In genomic region chr3:52841981-52842340, GRCh38 we compare ENCODE assay signal across 2 cellular contexts.
TF ChIP-seq lines count a peak whose summit lies in the region.

No MANE protein-coding gene starts in this region.

TF ChIP-seq in liver, 16 proteins besides CTCF, POLR2A, EP300 and RAD21:
- TF ChIP-seq NR2F2 (IDR thresholded peaks at IDR 0.05), result no peak
- TF ChIP-seq, protein P1, sequence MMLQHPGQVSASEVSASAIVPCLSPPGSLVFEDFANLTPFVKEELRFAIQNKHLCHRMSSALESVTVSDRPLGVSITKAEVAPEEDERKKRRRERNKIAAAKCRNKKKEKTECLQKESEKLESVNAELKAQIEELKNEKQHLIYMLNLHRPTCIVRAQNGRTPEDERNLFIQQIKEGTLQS (IDR thresholded peaks at IDR 0.05), result no peak
- TF ChIP-seq EGR1 (IDR thresholded peaks at IDR 0.05; ENCODE audit: low read depth in 2 of 2), result no peak
- no peak for TF ChIP-seq FOXA2 (IDR thresholded peaks at IDR 0.05)
- TF ChIP-seq YY1 (IDR thresholded peaks at IDR 0.05), result no peak
- no peak for TF ChIP-seq SP1 (IDR thresholded peaks at IDR 0.05)
- TF ChIP-seq HNF4A (conservative IDR thresholded peaks at IDR 0.05), result no peak
- TF ChIP-seq JUND (IDR thresholded peaks at IDR 0.05), result no peak
- TF ChIP-seq GABPA (IDR thresholded peaks at IDR 0.05 in 1 of 2, conservative IDR thresholded peaks at IDR 0.05 in 1 of 2), result no peak
- no peak for TF ChIP-seq HNF4G (IDR thresholded peaks at IDR 0.05)
- TF ChIP-seq, protein P2, sequence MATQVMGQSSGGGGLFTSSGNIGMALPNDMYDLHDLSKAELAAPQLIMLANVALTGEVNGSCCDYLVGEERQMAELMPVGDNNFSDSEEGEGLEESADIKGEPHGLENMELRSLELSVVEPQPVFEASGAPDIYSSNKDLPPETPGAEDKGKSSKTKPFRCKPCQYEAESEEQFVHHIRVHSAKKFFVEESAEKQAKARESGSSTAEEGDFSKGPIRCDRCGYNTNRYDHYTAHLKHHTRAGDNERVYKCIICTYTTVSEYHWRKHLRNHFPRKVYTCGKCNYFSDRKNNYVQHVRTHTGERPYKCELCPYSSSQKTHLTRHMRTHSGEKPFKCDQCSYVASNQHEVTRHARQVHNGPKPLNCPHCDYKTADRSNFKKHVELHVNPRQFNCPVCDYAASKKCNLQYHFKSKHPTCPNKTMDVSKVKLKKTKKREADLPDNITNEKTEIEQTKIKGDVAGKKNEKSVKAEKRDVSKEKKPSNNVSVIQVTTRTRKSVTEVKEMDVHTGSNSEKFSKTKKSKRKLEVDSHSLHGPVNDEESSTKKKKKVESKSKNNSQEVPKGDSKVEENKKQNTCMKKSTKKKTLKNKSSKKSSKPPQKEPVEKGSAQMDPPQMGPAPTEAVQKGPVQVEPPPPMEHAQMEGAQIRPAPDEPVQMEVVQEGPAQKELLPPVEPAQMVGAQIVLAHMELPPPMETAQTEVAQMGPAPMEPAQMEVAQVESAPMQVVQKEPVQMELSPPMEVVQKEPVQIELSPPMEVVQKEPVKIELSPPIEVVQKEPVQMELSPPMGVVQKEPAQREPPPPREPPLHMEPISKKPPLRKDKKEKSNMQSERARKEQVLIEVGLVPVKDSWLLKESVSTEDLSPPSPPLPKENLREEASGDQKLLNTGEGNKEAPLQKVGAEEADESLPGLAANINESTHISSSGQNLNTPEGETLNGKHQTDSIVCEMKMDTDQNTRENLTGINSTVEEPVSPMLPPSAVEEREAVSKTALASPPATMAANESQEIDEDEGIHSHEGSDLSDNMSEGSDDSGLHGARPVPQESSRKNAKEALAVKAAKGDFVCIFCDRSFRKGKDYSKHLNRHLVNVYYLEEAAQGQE (IDR thresholded peaks at IDR 0.05), result no peak
- TF ChIP-seq RXRA (IDR thresholded peaks at IDR 0.05), result no peak
- no peak for TF ChIP-seq ZBTB33 (IDR thresholded peaks at IDR 0.05)
- no peak for TF ChIP-seq TAF1 (conservative IDR thresholded peaks at IDR 0.05)
- no peak for TF ChIP-seq MAX (IDR thresholded peaks at IDR 0.05)
- TF ChIP-seq FOXA1 (IDR thresholded peaks at IDR 0.05), result no peak

TF ChIP-seq in HepG2, 621 proteins besides CTCF, POLR2A, EP300 and RAD21:
- no peak for TF ChIP-seq ARID2 (CRISPR knock-in tag; IDR thresholded peaks at IDR 0.05; ENCODE audit: borderline replicate concordance)
